ENCODE assay signal across 10 cellular contexts in genomic region chr11:62445314-62445740, GRCh38. TPM values are rescaled to one million over a fixed set of nuclear protein-coding genes. Genes with fewer than 3 reads are reported as not detected.
DNase-seq lines count a peak whose midpoint lies in the region; TF ChIP-seq lines count a peak whose summit lies in the region.
"Had no signal": no experiment of that assay in that cellular context is flagged by ENCODE, and none has a peak within 500 bp of the region (broad histone marks: within the 10 kb centered on the region; RNA-seq: fewer than 3 reads in every experiment).

No MANE protein-coding gene starts in this region.

- peak overlapping the region; percentile 65 for H3K27ac ChIP-seq in colonic mucosa
- peak overlapping the region; percentile 79 to 98 (median 90) for H3K27ac ChIP-seq in tibial nerve
- H3K27ac ChIP-seq in spleen, result no peak overlapping the region

- TF ChIP-seq EP300 in tibial nerve (IDR thresholded peaks at IDR 0.05), result peak in 1 of 2 donors; percentile 36

- TF ChIP-seq POLR2A in tibial nerve (IDR thresholded peaks at IDR 0.05) (no peak), spleen (IDR thresholded peaks at IDR 0.05) (no peak)

- peaks cover 8% of the 10 kb centered on the region for H3K4me1 ChIP-seq in colonic mucosa
- peaks cover 0 to 58% (median 42%) of the 10 kb centered on the region in 4 donors for H3K4me1 ChIP-seq in tibial nerve
- peaks cover 7 to 39% (median 25%) of the 10 kb centered on the region in 6 donors for H3K4me1 ChIP-seq in spleen

- no peak overlapping the region for H3K9ac ChIP-seq in colonic mucosa (ENCODE audit: low read depth in 2 of 2, low read length in 2 of 2)

- H3K9me3 ChIP-seq in colonic mucosa, result no peaks in the 10 kb centered on the region
- H3K9me3 ChIP-seq in tibial nerve, result no peaks in the 10 kb centered on the region
- no peaks in the 10 kb centered on the region for H3K9me3 ChIP-seq in spleen

- H3K36me3 ChIP-seq in colonic mucosa (no peaks in the 10 kb centered on the region), tibial nerve (no peaks in the 10 kb centered on the region), spleen (no peaks in the 10 kb centered on the region)

- DNase-seq in NCI-H446 (lab: John Stamatoyannopoulos, UW) (peak; percentile 60 to 75), colonic mucosa (no peak), lung microvascular endothelial cell (ENCODE audit: low read depth in 2 of 2) (peak; percentile 27 to 95), tibial nerve (ENCODE audit: low spot score in 2 of 2) (peak in 1 of 2 donors; percentile 43), RKO (ENCODE audit: low spot score) (no peak), spleen (no peak), DMS79 treated with DMSO at 0.1 percent for 48 hours (lab: John Stamatoyannopoulos, UW) (no peak)
- no peak for DNase-seq in activated naive CD4-positive, alpha-beta T cell (lab: John Stamatoyannopoulos, UW)
- DNase-seq: activated CD8-positive, alpha-beta memory T cell treated with anti-CD3 and anti-CD28 coated beads, Interleukin-2, amount 50 U/mL, for 48 hours; kidney glomerular epithelial cell had no signal

- WGBS in tibial nerve, 2 donors, result 35 to 49% methylated on average over 5 of the region's 5 CpGs
- 81 to 94% (median 89%) methylated on average over 5 of the region's 5 CpGs for WGBS in spleen, 5 donors

- intact Hi-C loops in colonic mucosa (cut with DNase I), result no loop called here
- intact Hi-C loops in spleen (cut with DNase I; ENCODE audit: low total_unique reads), result no loop called here

- H3K27me3 ChIP-seq in colonic mucosa (no peaks in the 10 kb centered on the region), tibial nerve (no peaks in the 10 kb centered on the region), spleen (replicated peaks in 1 of 7) (peaks cover 0 to 18% (median 0%) of the 10 kb centered on the region in 7 donors)

- H3K4me3 ChIP-seq in colonic mucosa (no peak overlapping the region), tibial nerve (peak overlapping the region in 1 of 4 donors; percentile 41), spleen (no peak overlapping the region)

- TF ChIP-seq CTCF in colonic mucosa (IDR thresholded peaks at IDR 0.05), result no peak
- TF ChIP-seq CTCF in tibial nerve (IDR thresholded peaks at IDR 0.05), result no peak
- TF ChIP-seq CTCF in spleen (IDR thresholded peaks at IDR 0.05 in 8 of 11, conservative IDR thresholded peaks at IDR 0.05 in 3 of 11), result no peak

RNA-seq across cellular contexts. Expression of gene SCGB1A1, which starts 26.5 kb away (rescaled TPM):
- total RNA-seq in colonic mucosa, result 1 to 10 TPM in 1 of 2 donors, not detected in 1; 2.3 TPM
- total RNA-seq in lung microvascular endothelial cell, result not detected in 2 replicates
- not detected for total RNA-seq in tibial nerve
- total RNA-seq in spleen, result not detected
- under 1 TPM in 1 of 3 donors, not detected in 2; 0.35 TPM for polyA plus RNA-seq in spleen

Comparison
In these comparisons a context has a peak if more than half of its experiments do, and no peak if none do; other contexts are left out.
1. DNase-seq: peak in NCI-H446 (2 of 2) and lung microvascular endothelial cell (2 of 2); none in colonic mucosa (single experiment), RKO (single experiment), spleen (single experiment), DMS79 treated with DMSO at 0.1 percent for 48 hours (single experiment) and activated naive CD4-positive, alpha-beta T cell (0 of 4).
2. H3K27ac ChIP-seq: peak in colonic mucosa (single experiment) and tibial nerve (4 of 4); none in spleen (0 of 8).